22 cellular contexts compared by ENCODE assay signal in the genomic region with DNA sequence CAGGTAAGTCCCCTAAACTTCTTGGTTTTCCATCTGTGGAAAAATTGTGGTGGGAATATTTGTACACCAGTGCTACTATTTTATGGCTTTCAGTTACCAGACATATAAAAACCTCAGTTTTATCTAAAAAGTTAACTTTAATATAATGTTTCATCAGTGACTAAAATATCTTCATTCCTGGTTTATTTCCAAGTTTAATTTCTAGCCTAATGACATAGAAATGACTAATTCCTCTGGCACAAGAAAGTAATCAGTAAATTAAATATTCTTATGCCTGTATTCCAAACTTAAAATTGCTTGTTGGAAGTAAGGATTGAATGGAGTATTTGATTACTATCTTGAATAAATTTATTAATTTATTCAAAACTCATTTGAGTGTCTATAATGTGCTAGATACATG.
"Had no signal": no experiment of that assay in that cellular context is flagged by ENCODE, and none has a peak within 500 bp of the region (broad histone marks: within the 10 kb centered on the region; RNA-seq: fewer than 3 reads in every experiment).

No MANE protein-coding gene starts in this region.

- H3K36me3 ChIP-seq: left ventricle myocardium inferior, right lobe of liver, tibial artery, upper lobe of left lung, uterus had no signal

- H3K27me3 ChIP-seq: right lobe of liver, tibial artery, upper lobe of left lung, uterus had no signal

- H3K9me3 ChIP-seq: left ventricle myocardium inferior, psoas muscle, right lobe of liver, tibial artery, upper lobe of left lung, uterus had no signal

- H3K4me3 ChIP-seq: coronary artery, left ventricle myocardium inferior, lung, psoas muscle, right lobe of liver, tibial artery, upper lobe of left lung, uterus had no signal

- H3K4me1 Mint-ChIP-seq: endodermal cell; immature natural killer cell; naive B cell; stimulated activated memory B cell treated with anti-CD40 and anti-IgM and Interleukin-4, amounts not matched to agents 10 μg/mL and 1 μg/mL and 100 μg/mL, for 72 hours had no signal

- H3K27me3 Mint-ChIP-seq: naive B cell; stimulated activated memory B cell treated with anti-CD40 and anti-IgM and Interleukin-4, amounts not matched to agents 10 μg/mL and 1 μg/mL and 100 μg/mL, for 72 hours; stimulated activated naive CD8-positive, alpha-beta T cell treated with anti-CD3 and anti-CD28 coated beads, Interleukin-15, Interleukin-2, amounts not matched to agents 100 ng/mL and 50 ng/mL, for 24 hours had no signal

- FAIRE-seq: keratinocyte had no signal

- H3K27ac ChIP-seq: coronary artery, left ventricle myocardium inferior, psoas muscle, right lobe of liver, tibial artery, upper lobe of left lung, uterus had no signal

- H3K36me3 Mint-ChIP-seq: naive B cell; stimulated activated memory B cell treated with anti-CD40 and anti-IgM and Interleukin-4, amounts not matched to agents 10 μg/mL and 1 μg/mL and 100 μg/mL, for 72 hours had no signal

- H3K27ac Mint-ChIP-seq: endodermal cell; immature natural killer cell; naive B cell; stimulated activated memory B cell treated with anti-CD40 and anti-IgM and Interleukin-4, amounts not matched to agents 10 μg/mL and 1 μg/mL and 100 μg/mL, for 72 hours; stimulated activated naive CD8-positive, alpha-beta T cell treated with anti-CD3 and anti-CD28 coated beads, Interleukin-15, Interleukin-2, amounts not matched to agents 100 ng/mL and 50 ng/mL, for 24 hours had no signal

- H3K9me3 Mint-ChIP-seq: endodermal cell, nephron had no signal

- H3K4me1 ChIP-seq: psoas muscle, right lobe of liver, tibial artery, upper lobe of left lung, uterus had no signal

- DNase-seq: effector CD4-positive, alpha-beta T cell; endodermal cell; erythroblast; immature natural killer cell; left cardiac atrium; left ventricle myocardium inferior; mesendoderm; naive B cell; occipital lobe; psoas muscle; retina; right lobe of liver; stimulated activated CD4-positive, alpha-beta T cell treated with anti-CD3 and anti-CD28 coated beads, Interleukin-4, amount 100 ng/mL, for 24 hours; tibial artery; upper lobe of left lung; uterus had no signal

- ATAC-seq: left cardiac atrium; psoas muscle; right lobe of liver; stimulated activated memory B cell treated with anti-CD40 and anti-IgM and Interleukin-4, amounts not matched to agents 10 μg/mL and 1 μg/mL and 100 μg/mL, for 72 hours had no signal

- H3K4me3 Mint-ChIP-seq: endodermal cell; immature natural killer cell; naive B cell; nephron; stimulated activated memory B cell treated with anti-CD40 and anti-IgM and Interleukin-4, amounts not matched to agents 10 μg/mL and 1 μg/mL and 100 μg/mL, for 72 hours; stimulated activated naive CD8-positive, alpha-beta T cell treated with anti-CD3 and anti-CD28 coated beads, Interleukin-15, Interleukin-2, amounts not matched to agents 100 ng/mL and 50 ng/mL, for 24 hours had no signal
